In genomic region chr19:4580961-4581380, GRCh38 we compare ENCODE assay signal across 1 cellular context.
TF ChIP-seq lines count a peak whose summit lies in the region.

No MANE protein-coding gene starts in this region.

TF ChIP-seq in A549, 52 proteins besides CTCF, POLR2A, EP300 and RAD21 (continued from another document):
- no peak for TF ChIP-seq REST (IDR thresholded peaks at IDR 0.05)
- TF ChIP-seq ZC3H11A (IDR thresholded peaks at IDR 0.05), result no peak
- TF ChIP-seq PHF8 (IDR thresholded peaks at IDR 0.05; ENCODE audit: borderline replicate concordance, low read depth), result no peak
- TF ChIP-seq CHD4 (IDR thresholded peaks at IDR 0.05; ENCODE audit: borderline replicate concordance), result no peak
- no peak for TF ChIP-seq JUNB (IDR thresholded peaks at IDR 0.05)
- TF ChIP-seq RARB (CRISPR knock-in tag; IDR thresholded peaks at IDR 0.05), result no peak
- no peak for TF ChIP-seq RFX5 (IDR thresholded peaks at IDR 0.05)
- TF ChIP-seq RCOR1 (IDR thresholded peaks at IDR 0.05; ENCODE audit: low read depth, low read length), result no peak
- no peak for TF ChIP-seq FOSL2 (IDR thresholded peaks at IDR 0.05)
- TF ChIP-seq FOSL2 (CRISPR knock-in tag; IDR thresholded peaks at IDR 0.05), result no peak
